9 cellular contexts compared by ENCODE assay signal in the genomic region with DNA sequence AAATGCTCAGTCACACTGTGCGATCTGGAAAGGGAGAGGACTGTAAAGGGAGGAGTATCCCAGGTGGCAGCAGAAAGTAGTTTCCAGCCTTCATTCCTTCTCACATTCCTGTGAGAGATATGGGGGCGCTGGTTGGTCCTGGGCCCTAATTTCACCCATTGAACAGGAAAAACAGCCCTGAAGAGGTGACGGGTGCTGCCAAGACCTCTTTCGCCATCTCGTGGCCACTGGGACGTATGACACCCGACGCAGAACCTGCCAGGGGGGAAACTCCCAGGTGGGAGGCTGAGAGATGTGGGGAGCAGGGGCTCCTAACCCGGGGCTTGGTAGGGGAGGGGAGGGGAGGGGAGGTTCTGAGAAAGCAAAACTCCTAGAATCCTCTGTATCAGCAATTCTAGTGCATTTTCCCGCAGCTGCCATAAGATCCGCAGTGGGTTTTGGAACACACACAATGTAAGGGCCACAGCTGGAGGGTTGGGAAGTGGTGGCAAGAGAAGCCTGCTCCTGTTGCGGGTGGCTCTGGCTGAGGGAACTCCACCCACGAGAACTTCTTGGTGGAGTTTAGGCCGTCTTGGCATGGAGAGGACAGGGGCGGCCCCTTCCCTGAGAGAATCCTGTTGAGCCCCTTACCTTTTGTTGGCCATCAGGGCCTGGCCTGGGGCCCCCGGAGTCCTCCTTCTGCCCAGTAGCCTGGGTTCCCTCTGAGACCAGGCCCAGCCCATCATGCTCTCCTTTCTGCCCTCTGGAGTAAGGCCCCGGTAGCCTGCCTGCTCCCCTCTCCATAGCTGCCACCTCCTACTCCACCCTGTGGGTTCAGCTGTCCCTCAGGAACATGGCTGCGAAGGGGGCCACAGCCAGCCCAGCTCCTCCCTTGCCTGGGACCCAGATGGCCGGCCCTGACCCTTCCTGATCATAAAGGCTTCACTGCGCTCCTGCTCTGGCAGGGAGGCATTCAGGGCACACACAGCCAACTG.
DNase-seq lines count a peak whose midpoint lies in the region; ATAC-seq and TF ChIP-seq lines count a peak whose summit lies in the region.
"Had no signal": no experiment of that assay in that cellular context is flagged by ENCODE, and none has a peak within 500 bp of the region (broad histone marks: within the 10 kb centered on the region; RNA-seq: fewer than 3 reads in every experiment).

No MANE protein-coding gene starts in this region.

- in situ Hi-C loops in SK-MEL-5 (cut with HindIII; ENCODE audit: low pct_unique_long_range_greater_than_20kb, low sequenced_read_pairs) = no loop called here

- no peaks in the 10 kb centered on the region for H3K4me1 ChIP-seq in ascending aorta

- no TSS peak for BruUV-seq in Calu3 (replicated peaks; lab: Mats Ljungman, UMichigan)

- no peaks in the 10 kb centered on the region for H3K4me1 Mint-ChIP-seq in Calu3 (ENCODE audit: low read depth, unreplicated experiment)

- no peak overlapping the region for H3K27ac Mint-ChIP-seq in Calu3 (ENCODE audit: unreplicated experiment)
- H3K27ac Mint-ChIP-seq: stimulated activated naive CD8-positive, alpha-beta T cell treated with anti-CD3 and anti-CD28 coated beads, Interleukin-15, Interleukin-2, amounts not matched to agents 100 ng/mL and 50 ng/mL, for 24 hours had no signal

- CTCF ChIA-PET in Calu3 (lab: Charles Lee) = interaction anchor here (0.7 kb wide), 1 partner anchor 691 kb away, joined by 3 read pairs; no protein-coding TSS in a partner anchor

- H3K36me3 Mint-ChIP-seq in Calu3 (ENCODE audit: insufficient read depth, unreplicated experiment) = peaks cover 4% of the 10 kb centered on the region

- H3K27ac ChIP-seq in ascending aorta = no peak overlapping the region

- no peaks in the 10 kb centered on the region for H3K9me3 Mint-ChIP-seq in Calu3 (ENCODE audit: low read depth, unreplicated experiment)
- H3K9me3 Mint-ChIP-seq: stimulated activated naive CD8-positive, alpha-beta T cell treated with anti-CD3 and anti-CD28 coated beads, Interleukin-15, Interleukin-2, amounts not matched to agents 100 ng/mL and 50 ng/mL, for 24 hours had no signal

- intact Hi-C loops in Calu3 (cut with micrococcal nuclease; ENCODE audit: unreplicated experiment) (loop anchor here (1.0 to 5.0 kb wide), 2 partner anchors 686 to 702 kb away; no protein-coding TSS in a partner anchor), ascending aorta (cut with DNase I) (loop anchor here (2.0 kb wide), 1 partner anchor 163 kb away; no protein-coding TSS in a partner anchor), left colon (cut with DNase I, micrococcal nuclease) (no loop called here)

- H3K4me3 Mint-ChIP-seq in Calu3 (ENCODE audit: low read depth, unreplicated experiment) = no peak overlapping the region
- H3K4me3 Mint-ChIP-seq: stimulated activated naive CD8-positive, alpha-beta T cell treated with anti-CD3 and anti-CD28 coated beads, Interleukin-15, Interleukin-2, amounts not matched to agents 100 ng/mL and 50 ng/mL, for 24 hours had no signal

- no peak overlapping the region for H3K4me3 ChIP-seq in ascending aorta

- peak; percentile 50 for DNase-seq in Calu3
- peak; percentile 56 for DNase-seq in GM19238 (ENCODE audit: insufficient read length, low spot score)
- peak; percentile 47 for DNase-seq in SK-MEL-5 (ENCODE audit: low read depth, low spot score)
- DNase-seq in ascending aorta (ENCODE audit: low spot score in 2 of 2) = no peak
- peak in 1 of 2 donors; percentile 23 for DNase-seq in left colon
- peak; percentile 0 for DNase-seq in stimulated activated CD8-positive, alpha-beta memory T cell treated with anti-CD3 and anti-CD28 coated beads, Interleukin-15, amount 100 ng/mL, for 1 hour (ENCODE audit: low read depth)

- ATAC-seq in HG03442 (IDR thresholded peaks at IDR 0.05; ENCODE audit: unreplicated experiment) = peak; percentile 83
- peak; percentile 48 for ATAC-seq in left colon
- ATAC-seq in GM18858 (IDR thresholded peaks at IDR 0.05; ENCODE audit: unreplicated experiment) = no peak

- no peaks in the 10 kb centered on the region for H3K36me3 ChIP-seq in ascending aorta

- H3K27me3 Mint-ChIP-seq in Calu3 (ENCODE audit: unreplicated experiment) = peaks cover 10% of the 10 kb centered on the region
- H3K27me3 Mint-ChIP-seq: stimulated activated naive CD8-positive, alpha-beta T cell treated with anti-CD3 and anti-CD28 coated beads, Interleukin-15, Interleukin-2, amounts not matched to agents 100 ng/mL and 50 ng/mL, for 24 hours had no signal

- H3K27me3 ChIP-seq in ascending aorta = no peaks in the 10 kb centered on the region

- no peaks in the 10 kb centered on the region for H3K9me3 ChIP-seq in ascending aorta

- TF ChIP-seq CTCF in Calu3 (IDR thresholded peaks at IDR 0.05; ENCODE audit: unreplicated experiment) (peak; percentile 71), ascending aorta (IDR thresholded peaks at IDR 0.05) (peak in 2 of 3 experiments; percentile 58 to 64)

Comparison
In these comparisons a context has a peak if more than half of its experiments do, and no peak if none do; other contexts are left out.
1. DNase-seq: peak in Calu3 (single experiment), GM19238 (single experiment), SK-MEL-5 (single experiment) and stimulated activated CD8-positive, alpha-beta memory T cell treated with anti-CD3 and anti-CD28 coated beads, Interleukin-15, amount 100 ng/mL, for 1 hour (single experiment); none in ascending aorta (0 of 2).
2. intact Hi-C loops: an anchor here in Calu3 (1.0 to 5.0 kb wide) and ascending aorta (2.0 kb wide); none called in left colon.